In genomic region chr2:75090770-75091515, GRCh38 we compare ENCODE assay signal across 28 cellular contexts.
"Had no signal": no experiment of that assay in that cellular context is flagged by ENCODE, and none has a peak within 500 bp of the region (broad histone marks: within the 10 kb centered on the region; RNA-seq: fewer than 3 reads in every experiment).

No MANE protein-coding gene starts in this region.

- DNase-seq: activated CD4-positive, alpha-beta T cell treated with anti-CD3 and anti-CD28 coated beads for 1 hour; activated CD4-positive, alpha-beta T cell treated with anti-CD3 and anti-CD28 coated beads, Interleukin-2, amount 10 ng/mL, durations not matched to agents 7 days and 5 days; activated CD4-positive, alpha-beta T cell treated with anti-CD3 and anti-CD28 coated beads, Interleukin-2, amount 50 U/mL, for 48 hours; activated CD4-positive, CD25-positive, alpha-beta regulatory T cell; activated CD8-positive, alpha-beta T cell treated with anti-CD3 and anti-CD28 coated beads, Interleukin-2, amount 10 ng/mL, durations not matched to agents 7 days and 5 days; activated gamma-delta T cell treated with Interleukin-2 at 50 U/mL for 16 hours; activated naive CD4-positive, alpha-beta T cell treated with anti-CD3 and anti-CD28 coated beads for 36 hours; activated T-cell treated with anti-CD3 and anti-CD28 coated beads, Interleukin-2, amount 50 U/mL, for 4 hours; adrenal gland; body of pancreas; Karpas-422; KBM-7; NCI-H1105; NCI-H1417 treated with DMSO at 0.1 percent for 48 hours; NCI-H187 treated with DMSO at 0.1 percent for 48 hours; NCI-H2081; NCI-H345; NCI-H524 treated with DMSO at 0.1 percent for 48 hours; NK-92 treated with Interleukin-12 subunit alpha and Interleukin-12 subunit beta, amount 100 ng/mL, for 24 hours; PC-9; Right ventricle myocardium superior; T1000; WERI-Rb-1 had no signal

- H3K27ac Mint-ChIP-seq: activated CD4-positive, alpha-beta T cell treated with anti-CD3 and anti-CD28 coated beads, Interleukin-2, amount 10 ng/mL, durations not matched to agents 7 days and 5 days; activated CD8-positive, alpha-beta T cell treated with anti-CD3 and anti-CD28 coated beads, Interleukin-2, amount 10 ng/mL, durations not matched to agents 7 days and 5 days; activated naive CD4-positive, alpha-beta T cell treated with anti-CD3 and anti-CD28 coated beads for 36 hours; activated naive CD4-positive, alpha-beta T cell treated with anti-CD3 and anti-CD28 coated beads, Interleukin-2, amount 50 U/mL, for 72 hours; activated T-helper 1 cell treated with anti-CD3 and anti-CD28 coated beads, Interleukin-12 subunit alpha, Interleukin-12 subunit beta, Interleukin-2, Interleukin-4 antibody, amounts not matched to agents 30 ng/mL and 10 ng/mL and 1 ng/mL, durations not matched to agents 14 hours and 24 hours and 36 hours had no signal

- H3K27me3 ChIP-seq: adrenal gland, body of pancreas, breast epithelium had no signal

- H3K4me1 Mint-ChIP-seq: activated CD4-positive, alpha-beta T cell treated with anti-CD3 and anti-CD28 coated beads, Interleukin-2, amount 10 ng/mL, durations not matched to agents 7 days and 5 days had no signal

- H3K27ac ChIP-seq: adrenal gland, body of pancreas, breast epithelium, PC-9, WERI-Rb-1 had no signal

- H3K9me3 ChIP-seq: adrenal gland, body of pancreas, breast epithelium had no signal

- H3K9me3 Mint-ChIP-seq: activated CD4-positive, alpha-beta T cell treated with anti-CD3 and anti-CD28 coated beads, Interleukin-2, amount 10 ng/mL, durations not matched to agents 7 days and 5 days; activated naive CD4-positive, alpha-beta T cell treated with anti-CD3 and anti-CD28 coated beads for 36 hours; activated naive CD4-positive, alpha-beta T cell treated with anti-CD3 and anti-CD28 coated beads, Interleukin-2, amount 50 U/mL, for 72 hours; activated T-cell treated with anti-CD3 and anti-CD28 coated beads, Interleukin-2, amount 50 U/mL, for 4 hours; activated T-helper 1 cell treated with anti-CD3 and anti-CD28 coated beads, Interleukin-12 subunit alpha, Interleukin-12 subunit beta, Interleukin-2, Interleukin-4 antibody, amounts not matched to agents 30 ng/mL and 10 ng/mL and 1 ng/mL, durations not matched to agents 14 hours and 24 hours and 36 hours had no signal

- H3K4me3 ChIP-seq: adrenal gland, body of pancreas, breast epithelium, PC-9 had no signal

- FAIRE-seq: astrocyte, TTC549 had no signal

- H3K36me3 ChIP-seq: adrenal gland, breast epithelium, WERI-Rb-1 had no signal

- H3K36me3 Mint-ChIP-seq: activated naive CD4-positive, alpha-beta T cell treated with anti-CD3 and anti-CD28 coated beads, Interleukin-2, amount 50 U/mL, for 72 hours had no signal

- H3K4me1 ChIP-seq: adrenal gland, body of pancreas, breast epithelium had no signal

- H3K4me3 Mint-ChIP-seq: activated CD4-positive, alpha-beta T cell treated with anti-CD3 and anti-CD28 coated beads, Interleukin-2, amount 10 ng/mL, durations not matched to agents 7 days and 5 days; activated CD8-positive, alpha-beta T cell treated with anti-CD3 and anti-CD28 coated beads, Interleukin-2, amount 10 ng/mL, durations not matched to agents 7 days and 5 days; activated naive CD4-positive, alpha-beta T cell treated with anti-CD3 and anti-CD28 coated beads for 36 hours; activated T-cell treated with anti-CD3 and anti-CD28 coated beads, Interleukin-2, amount 50 U/mL, for 4 hours; activated T-helper 1 cell treated with anti-CD3 and anti-CD28 coated beads, Interleukin-12 subunit alpha, Interleukin-12 subunit beta, Interleukin-2, Interleukin-4 antibody, amounts not matched to agents 30 ng/mL and 10 ng/mL and 1 ng/mL, durations not matched to agents 14 hours and 24 hours and 36 hours had no signal
